ENCODE assay signal across 30 cellular contexts in genomic region chr19:8087876-8088275, GRCh38. TPM values are rescaled to one million over a fixed set of nuclear protein-coding genes. Genes with fewer than 3 reads are reported as not detected.
"Had no signal": no experiment of that assay in that cellular context is flagged by ENCODE, and none has a peak within 500 bp of the region (broad histone marks: within the 10 kb centered on the region; RNA-seq: fewer than 3 reads in every experiment).

No MANE protein-coding gene starts in this region.

- H3K4me3 ChIP-seq: heart left ventricle, left ventricle myocardium inferior, mucosa of descending colon, neural progenitor cell, ovary, prostate gland, sigmoid colon, spleen, suprapubic skin, thoracic aorta, tibial artery, upper lobe of right lung had no signal

- H3K27ac ChIP-seq: heart left ventricle, left ventricle myocardium inferior, neural progenitor cell, ovary, prostate gland, sigmoid colon, spleen, suprapubic skin, thoracic aorta, tibial artery, upper lobe of right lung had no signal

- H3K9me3 ChIP-seq: left ventricle myocardium inferior, mucosa of descending colon, ovary, prostate gland, sigmoid colon, suprapubic skin, thoracic aorta, upper lobe of right lung had no signal

- H3K9ac ChIP-seq: neural progenitor cell had no signal

- H2AFZ ChIP-seq: neural progenitor cell had no signal

- H3K36me3 ChIP-seq: heart left ventricle, left ventricle myocardium inferior, ovary, prostate gland, sigmoid colon, spleen, suprapubic skin, thoracic aorta, tibial artery, upper lobe of right lung had no signal

- H3K4me2 ChIP-seq: neural progenitor cell had no signal

- ATAC-seq: heart left ventricle; mucosa of descending colon; naive thymus-derived CD4-positive, alpha-beta T cell; right cardiac atrium; stimulated activated effector memory CD8-positive, alpha-beta T cell treated with anti-CD3 and anti-CD28 coated beads, Interleukin-12 subunit alpha, Interleukin-12 subunit beta, amount 100 ng/mL, for 72 hours; upper lobe of right lung had no signal

- H3K4me1 ChIP-seq: left ventricle myocardium inferior, prostate gland, sigmoid colon, spleen, suprapubic skin, tibial artery, upper lobe of right lung had no signal

- H3K27me3 ChIP-seq: neural progenitor cell, ovary, sigmoid colon, upper lobe of right lung had no signal

- DNase-seq: heart left ventricle; hypothalamus; immature natural killer cell; kidney; left ventricle myocardium inferior; midbrain; mucosa of descending colon; naive thymus-derived CD4-positive, alpha-beta T cell; nephron progenitor cell; ovary; retina; right cardiac atrium; sigmoid colon; small intestine; spleen; stimulated activated CD4-positive, alpha-beta T cell treated with anti-CD3 and anti-CD28 coated beads, Interleukin-4, amount 100 ng/mL, for 24 hours; stimulated activated naive CD4-positive, alpha-beta T cell; tibial artery; trophoblast cell; upper lobe of right lung had no signal

RNA-seq across cellular contexts. Expression of gene CCL25, which starts 35.3 kb away (rescaled TPM):
- total RNA-seq: heart left ventricle, kidney, left ventricle myocardium inferior, lung microvascular endothelial cell, mesenteric fat pad, mucosa of descending colon, myocyte, omental fat pad, ovary, prostate gland, right cardiac atrium, sigmoid colon, subcutaneous adipose tissue, suprapubic skin, thoracic aorta, upper lobe of right lung had no signal
- polyA plus RNA-seq: heart left ventricle; naive thymus-derived CD4-positive, alpha-beta T cell; ovary; right cardiac atrium had no signal
